11 cellular contexts compared by ENCODE assay signal in the genomic region with DNA sequence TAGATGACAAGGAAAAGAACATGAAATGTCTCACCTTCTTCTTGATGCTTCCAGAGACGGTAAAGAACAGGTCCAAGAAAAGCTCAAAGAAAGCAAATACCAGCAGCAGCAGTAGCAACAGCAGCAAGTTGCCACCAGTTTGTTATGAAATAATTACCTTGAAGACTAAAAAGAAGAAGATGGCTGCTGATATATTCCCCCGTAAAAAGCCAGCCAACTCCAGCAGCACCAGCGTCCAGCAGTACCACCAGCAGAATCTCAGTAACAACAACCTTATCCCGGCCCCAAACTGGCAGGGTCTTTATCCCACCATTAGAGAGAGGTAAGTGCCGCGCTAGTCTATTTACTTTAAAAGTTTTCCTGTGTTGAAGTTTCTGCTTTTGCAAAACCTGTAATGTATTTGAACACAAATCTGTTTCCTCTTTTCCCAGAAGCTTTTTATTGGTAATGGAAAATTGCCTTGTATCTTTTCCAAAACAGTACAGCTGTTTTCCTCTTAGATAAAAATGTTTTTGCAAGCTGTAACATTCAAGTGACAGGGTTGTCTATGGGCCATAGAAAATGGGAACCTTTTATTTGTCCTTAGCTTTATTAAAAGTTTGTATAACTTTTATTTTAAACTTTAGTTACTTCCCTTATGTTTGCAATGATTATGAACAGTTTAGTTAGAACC. TPM values are rescaled to one million over a fixed set of nuclear protein-coding genes. Genes with fewer than 3 reads are reported as not detected.
DNase-seq lines count a peak whose midpoint lies in the region; ATAC-seq and TF ChIP-seq lines count a peak whose summit lies in the region.
"Had no signal": no experiment of that assay in that cellular context is flagged by ENCODE, and none has a peak within 500 bp of the region (broad histone marks: within the 10 kb centered on the region; RNA-seq: fewer than 3 reads in every experiment).

No MANE protein-coding gene starts in this region.

- POLR2A ChIA-PET in AG04449 (lab: Yijun Ruan, JAX), result no interaction called here

- no peak overlapping the region for H2AFZ ChIP-seq in osteoblast (ENCODE audit: low read length)

- H4K20me1 ChIP-seq in osteoblast (ENCODE audit: insufficient read depth, low read length), result peaks cover 2% of the 10 kb centered on the region

- ATAC-seq in GM21619 (IDR thresholded peaks at IDR 0.05; ENCODE audit: unreplicated experiment) (no peak), GM21528 (IDR thresholded peaks at IDR 0.05; ENCODE audit: low FRiP score, unreplicated experiment) (no peak)
- ATAC-seq in stimulated activated effector memory CD8-positive, alpha-beta T cell treated with anti-CD3 and anti-CD28 coated beads, Interleukin-12 subunit alpha, Interleukin-12 subunit beta, amount 100 ng/mL, for 72 hours, result no peak

- no peak overlapping the region for H3K27ac Mint-ChIP-seq in stimulated activated effector memory CD8-positive, alpha-beta T cell treated with anti-CD3 and anti-CD28 coated beads, Interleukin-12 subunit alpha, Interleukin-12 subunit beta, amount 100 ng/mL, for 72 hours
- H3K27ac Mint-ChIP-seq: stimulated activated naive CD8-positive, alpha-beta T cell treated with anti-CD3 and anti-CD28 coated beads, Interleukin-15, Interleukin-2, amounts not matched to agents 100 ng/mL and 50 ng/mL, for 24 hours had no signal

- no peaks in the 10 kb centered on the region for H3K27me3 ChIP-seq in osteoblast (ENCODE audit: insufficient read depth, low read length)

- H3K4me3 Mint-ChIP-seq in stimulated activated effector memory CD8-positive, alpha-beta T cell treated with anti-CD3 and anti-CD28 coated beads, Interleukin-12 subunit alpha, Interleukin-12 subunit beta, amount 100 ng/mL, for 72 hours, result no peak overlapping the region

- H3K4me1 ChIP-seq in osteoblast (ENCODE audit: insufficient read depth, low read length), result peaks cover 2% of the 10 kb centered on the region

- no peaks in the 10 kb centered on the region for H3K36me3 Mint-ChIP-seq in stimulated activated effector memory CD8-positive, alpha-beta T cell treated with anti-CD3 and anti-CD28 coated beads, Interleukin-12 subunit alpha, Interleukin-12 subunit beta, amount 100 ng/mL, for 72 hours

- CTCF ChIA-PET in AG04449 (lab: Yijun Ruan, JAX), result interaction anchor here (1.1 to 2.9 kb wide), 2 partner anchors 8 to 365 kb away, joined by 3 to 8 read pairs; no protein-coding TSS in a partner anchor

- H3K4me2 ChIP-seq in osteoblast (ENCODE audit: insufficient read depth, low read length), result peak overlapping the region; percentile 44
- H3K4me2 ChIP-seq: SK-N-SH had no signal

- no peaks in the 10 kb centered on the region for H3K4me1 Mint-ChIP-seq in stimulated activated effector memory CD8-positive, alpha-beta T cell treated with anti-CD3 and anti-CD28 coated beads, Interleukin-12 subunit alpha, Interleukin-12 subunit beta, amount 100 ng/mL, for 72 hours

- TF ChIP-seq CTCF in AG04449 (IDR thresholded peaks at IDR 0.05; ENCODE audit: insufficient read depth, low read length, missing control alignments), result no peak
- no peak for TF ChIP-seq CTCF in osteoblast (IDR thresholded peaks at IDR 0.05; ENCODE audit: extremely low read depth, low read depth, low read length)

- no peak overlapping the region for H3K27ac ChIP-seq in osteoblast (ENCODE audit: low read depth, low read length)

- peak overlapping the region; percentile 26 for H3K4me3 ChIP-seq in AG04449 (ENCODE audit: low read depth, low read length)
- peak overlapping the region; percentile 40 for H3K4me3 ChIP-seq in osteoblast (ENCODE audit: insufficient read depth, low read length)

- DNase-seq in AG04449 (ENCODE audit: low read depth, low spot score) (no peak), NCI-H69 (lab: John Stamatoyannopoulos, UW) (peak; percentile 63), fibroblast of peridontal ligament (ENCODE audit: extremely low read depth) (peak; percentile 35), osteoblast (ENCODE audit: insufficient read length, low spot score, missing footprints) (peak; percentile 60), COLO829 (ENCODE audit: low spot score) (no peak)
- DNase-seq in stimulated activated effector memory CD8-positive, alpha-beta T cell treated with anti-CD3 and anti-CD28 coated beads, Interleukin-12 subunit alpha, Interleukin-12 subunit beta, amount 100 ng/mL, for 72 hours (ENCODE audit: low spot score in 2 of 2), result no peak
- DNase-seq: NCI-H1048 had no signal

- no peaks in the 10 kb centered on the region for H3K9me3 ChIP-seq in osteoblast (ENCODE audit: low read depth, low read length)
- H3K9me3 ChIP-seq: SK-N-SH had no signal

- H3K36me3 ChIP-seq in osteoblast (ENCODE audit: insufficient read depth, low read length), result peaks cover 11% of the 10 kb centered on the region

- H3K79me2 ChIP-seq in osteoblast (ENCODE audit: insufficient read depth, low read length), result peaks cover 55% of the 10 kb centered on the region

- peaks cover 7% of the 10 kb centered on the region for H3K9me3 Mint-ChIP-seq in stimulated activated effector memory CD8-positive, alpha-beta T cell treated with anti-CD3 and anti-CD28 coated beads, Interleukin-12 subunit alpha, Interleukin-12 subunit beta, amount 100 ng/mL, for 72 hours
- H3K9me3 Mint-ChIP-seq: stimulated activated naive CD8-positive, alpha-beta T cell treated with anti-CD3 and anti-CD28 coated beads, Interleukin-15, Interleukin-2, amounts not matched to agents 100 ng/mL and 50 ng/mL, for 24 hours had no signal

RNA-seq across cellular contexts. Expression of a gene that starts 0.7 kb away (rescaled TPM):
- total RNA-seq in osteoblast, result 17.4 and 18.9 TPM in 2 replicates

Comparison
In these comparisons a context has a peak if more than half of its experiments do, and no peak if none do; other contexts are left out.
1. DNase-seq: peak in NCI-H69 (single experiment), fibroblast of peridontal ligament (single experiment) and osteoblast (single experiment); none in AG04449 (single experiment), stimulated activated effector memory CD8-positive, alpha-beta T cell treated with anti-CD3 and anti-CD28 coated beads, Interleukin-12 subunit alpha, Interleukin-12 subunit beta, amount 100 ng/mL, for 72 hours (0 of 2) and COLO829 (single experiment).